ENCODE assay signal across 8 cellular contexts in the genomic region with DNA sequence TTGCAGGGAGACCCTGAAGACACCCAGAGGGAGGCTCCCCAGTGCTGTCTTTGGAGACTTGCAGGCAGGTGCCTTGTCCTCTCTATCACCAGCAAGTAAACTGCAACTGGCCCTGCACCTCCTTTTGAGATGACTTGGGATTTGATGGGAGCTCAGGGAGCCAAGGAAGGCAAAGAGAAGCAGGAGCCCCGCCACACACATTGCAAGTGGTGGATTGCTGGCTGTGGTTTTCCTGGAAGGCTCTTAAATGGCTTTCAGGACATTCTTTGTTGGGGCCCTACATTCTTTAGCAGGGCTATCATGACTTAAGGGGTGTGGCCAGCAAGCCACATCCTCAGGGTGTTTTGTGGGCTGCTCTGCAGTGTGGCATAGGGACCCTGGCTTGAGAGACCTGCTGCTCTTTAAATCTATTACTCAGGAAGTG. TPM values are rescaled to one million over a fixed set of nuclear protein-coding genes. Genes with fewer than 3 reads are reported as not detected.
DNase-seq lines count a peak whose midpoint lies in the region; ATAC-seq and TF ChIP-seq lines count a peak whose summit lies in the region.

No MANE protein-coding gene starts in this region.

- peaks cover 23% of the 10 kb centered on the region for H3K36me3 Mint-ChIP-seq in activated CD4-positive, alpha-beta T cell treated with anti-CD3 and anti-CD28 coated beads, Interleukin-2, amount 10 ng/mL, durations not matched to agents 7 days and 5 days (ENCODE audit: low read depth)
- H3K36me3 Mint-ChIP-seq in activated naive CD4-positive, alpha-beta T cell treated with anti-CD3 and anti-CD28 coated beads, Interleukin-2, amount 50 U/mL, for 24 hours: no peaks in the 10 kb centered on the region
- no peaks in the 10 kb centered on the region for H3K36me3 Mint-ChIP-seq in stimulated activated naive B cell treated with anti-CD40 and anti-IgM and Interleukin-4, amounts not matched to agents 10 μg/mL and 1 μg/mL and 100 μg/mL, for 72 hours

- peak overlapping the region; percentile 75 to 93 for H3K4ac ChIP-seq in mesenchymal stem cell (ENCODE audit: low read depth in 1 of 2, low read length in 2 of 2)

- TF ChIP-seq CTCF in right atrium auricular region (IDR thresholded peaks at IDR 0.05): no peak

- H3K23ac ChIP-seq in mesenchymal stem cell (ENCODE audit: low read length in 2 of 2): no peak overlapping the region

- peak overlapping the region; percentile 15 to 97 for H3K18ac ChIP-seq in mesenchymal stem cell (ENCODE audit: low read depth in 1 of 2, low read length in 2 of 2)

- peak overlapping the region; percentile 96 for H2BK120ac ChIP-seq in mesenchymal stem cell (ENCODE audit: low read depth, low read length)

- peaks cover 62% of the 10 kb centered on the region for H3K4me1 Mint-ChIP-seq in activated CD4-positive, alpha-beta T cell treated with anti-CD3 and anti-CD28 coated beads, Interleukin-2, amount 10 ng/mL, durations not matched to agents 7 days and 5 days
- peaks cover 37% of the 10 kb centered on the region for H3K4me1 Mint-ChIP-seq in activated naive CD4-positive, alpha-beta T cell treated with anti-CD3 and anti-CD28 coated beads, Interleukin-2, amount 50 U/mL, for 24 hours
- H3K4me1 Mint-ChIP-seq in stimulated activated naive B cell treated with anti-CD40 and anti-IgM and Interleukin-4, amounts not matched to agents 10 μg/mL and 1 μg/mL and 100 μg/mL, for 72 hours: peaks cover 15 to 18% of the 10 kb centered on the region in 2 donors

- H3K27me3 ChIP-seq in mesenchymal stem cell (ENCODE audit: control insufficient read depth in 1 of 2, insufficient read depth in 1 of 2, low read length in 2 of 2) (no peaks in the 10 kb centered on the region), right atrium auricular region (no peaks in the 10 kb centered on the region)

- H3K9me3 ChIP-seq in mesenchymal stem cell (ENCODE audit: control insufficient read depth, low read length) (peaks cover 11% of the 10 kb centered on the region), right atrium auricular region (peaks cover 0 to 7% of the 10 kb centered on the region in 2 donors)

- no peak overlapping the region for H3K9ac ChIP-seq in mesenchymal stem cell (ENCODE audit: low read length)

- H2BK12ac ChIP-seq in mesenchymal stem cell (ENCODE audit: low read length in 2 of 2): peak overlapping the region; percentile 11 to 99

- 0% methylated on average over 1 of the region's 1 CpG for WGBS in mesenchymal stem cell

- no peak overlapping the region for H2AFZ ChIP-seq in mesenchymal stem cell (ENCODE audit: low read depth, low read length)

- peaks cover 20% of the 10 kb centered on the region for H3K9me3 Mint-ChIP-seq in activated CD4-positive, alpha-beta T cell treated with anti-CD3 and anti-CD28 coated beads, Interleukin-2, amount 10 ng/mL, durations not matched to agents 7 days and 5 days
- H3K9me3 Mint-ChIP-seq in activated naive CD4-positive, alpha-beta T cell treated with anti-CD3 and anti-CD28 coated beads, Interleukin-2, amount 50 U/mL, for 24 hours: peaks cover 16% of the 10 kb centered on the region
- H3K9me3 Mint-ChIP-seq in stimulated activated naive B cell treated with anti-CD40 and anti-IgM and Interleukin-4, amounts not matched to agents 10 μg/mL and 1 μg/mL and 100 μg/mL, for 72 hours: peaks cover 2 to 12% of the 10 kb centered on the region in 2 donors

- peak overlapping the region; percentile 98 for H3K27ac ChIP-seq in mesenchymal stem cell (ENCODE audit: low read length, poor library complexity, severe bottlenecking)
- H3K27ac ChIP-seq in right atrium auricular region: no peak overlapping the region

- no peaks in the 10 kb centered on the region for H3K79me1 ChIP-seq in mesenchymal stem cell (replicated peaks; ENCODE audit: low read length, poor library complexity, severe bottlenecking)

- H3K14ac ChIP-seq in mesenchymal stem cell (ENCODE audit: low read length in 2 of 2): no peak overlapping the region

- H4K8ac ChIP-seq in mesenchymal stem cell (ENCODE audit: low read length): peak overlapping the region; percentile 90

- POLR2A ChIA-PET in activated CD4-positive, alpha-beta T cell treated with anti-CD3 and anti-CD28 coated beads, Interleukin-2, amount 10 ng/mL, durations not matched to agents 7 days and 5 days (lab: Charles Lee): interaction anchor here (0.6 kb wide), 1 partner anchor 388 kb away, joined by 3 read pairs; no protein-coding TSS in a partner anchor

- H2AK5ac ChIP-seq in mesenchymal stem cell (ENCODE audit: low read length, severe bottlenecking): peak overlapping the region; percentile 100

- peak; percentile 62 for DNase-seq in activated CD4-positive, alpha-beta T cell treated with anti-CD3 and anti-CD28 coated beads, Interleukin-2, amount 10 ng/mL, durations not matched to agents 7 days and 5 days
- no peak for DNase-seq in activated CD4-positive, alpha-beta T cell treated with anti-CD3 and anti-CD28 coated beads for 48 hours
- DNase-seq in LHCN-M2 (ENCODE audit: low read depth) (peak; percentile 98), mesenchymal stem cell (peak; percentile 93), right atrium auricular region (ENCODE audit: low spot score) (no peak), C1 segment of cervical spinal cord (lab: John Stamatoyannopoulos, UW) (no peak)
- DNase-seq in stimulated activated naive B cell treated with anti-CD40 and anti-IgM and Interleukin-4, amounts not matched to agents 10 μg/mL and 1 μg/mL and 100 μg/mL, for 72 hours: no peak

- H3K4me1 ChIP-seq in mesenchymal stem cell (ENCODE audit: control insufficient read depth, insufficient read depth, low read depth, low read length): peaks cover 4% of the 10 kb centered on the region
- no peaks in the 10 kb centered on the region for H3K4me1 ChIP-seq in right atrium auricular region

- H3K4me3 ChIP-seq in mesenchymal stem cell (ENCODE audit: insufficient read depth in 1 of 2, low read depth in 1 of 2, low read length in 2 of 2) (no peak overlapping the region), right atrium auricular region (no peak overlapping the region)

- peaks cover 5% of the 10 kb centered on the region for H3K27me3 Mint-ChIP-seq in activated CD4-positive, alpha-beta T cell treated with anti-CD3 and anti-CD28 coated beads, Interleukin-2, amount 10 ng/mL, durations not matched to agents 7 days and 5 days
- no peaks in the 10 kb centered on the region for H3K27me3 Mint-ChIP-seq in activated naive CD4-positive, alpha-beta T cell treated with anti-CD3 and anti-CD28 coated beads, Interleukin-2, amount 50 U/mL, for 24 hours
- H3K27me3 Mint-ChIP-seq in stimulated activated naive B cell treated with anti-CD40 and anti-IgM and Interleukin-4, amounts not matched to agents 10 μg/mL and 1 μg/mL and 100 μg/mL, for 72 hours: peaks cover 9 to 14% of the 10 kb centered on the region in 2 donors

- no peak overlapping the region for H2BK15ac ChIP-seq in mesenchymal stem cell (ENCODE audit: low read depth, poor library complexity, severe bottlenecking)

- H3K4me3 Mint-ChIP-seq in activated CD4-positive, alpha-beta T cell treated with anti-CD3 and anti-CD28 coated beads, Interleukin-2, amount 10 ng/mL, durations not matched to agents 7 days and 5 days: peak overlapping the region; percentile 26
- peak overlapping the region; percentile 15 for H3K4me3 Mint-ChIP-seq in activated naive CD4-positive, alpha-beta T cell treated with anti-CD3 and anti-CD28 coated beads, Interleukin-2, amount 50 U/mL, for 24 hours
- H3K4me3 Mint-ChIP-seq in stimulated activated naive B cell treated with anti-CD40 and anti-IgM and Interleukin-4, amounts not matched to agents 10 μg/mL and 1 μg/mL and 100 μg/mL, for 72 hours: no peak overlapping the region

- ATAC-seq in stimulated activated naive B cell treated with anti-CD40 and anti-IgM and Interleukin-4, amounts not matched to agents 10 μg/mL and 1 μg/mL and 100 μg/mL, for 72 hours (replicated peaks): no peak

- peak overlapping the region; percentile 78 for H4K91ac ChIP-seq in mesenchymal stem cell (ENCODE audit: low read length)

- no peaks in the 10 kb centered on the region for H3K36me3 ChIP-seq in mesenchymal stem cell (ENCODE audit: control insufficient read depth in 1 of 2, insufficient read depth in 2 of 2, low read depth in 1 of 2, low read length in 2 of 2)
- no peaks in the 10 kb centered on the region for H3K36me3 ChIP-seq in right atrium auricular region

- peak overlapping the region; percentile 67 for H2BK5ac ChIP-seq in mesenchymal stem cell (ENCODE audit: low read depth, low read length, poor library complexity, severe bottlenecking)

- CTCF ChIA-PET in activated CD4-positive, alpha-beta T cell treated with anti-CD3 and anti-CD28 coated beads, Interleukin-2, amount 10 ng/mL, durations not matched to agents 7 days and 5 days (lab: Charles Lee): interaction anchor here (1.2 kb wide), 1 partner anchor 12 kb away, joined by 3 read pairs; no protein-coding TSS in a partner anchor

- peak overlapping the region; percentile 82 for H3K27ac Mint-ChIP-seq in activated CD4-positive, alpha-beta T cell treated with anti-CD3 and anti-CD28 coated beads, Interleukin-2, amount 10 ng/mL, durations not matched to agents 7 days and 5 days
- no peak overlapping the region for H3K27ac Mint-ChIP-seq in activated naive CD4-positive, alpha-beta T cell treated with anti-CD3 and anti-CD28 coated beads, Interleukin-2, amount 50 U/mL, for 24 hours
- H3K27ac Mint-ChIP-seq in stimulated activated naive B cell treated with anti-CD40 and anti-IgM and Interleukin-4, amounts not matched to agents 10 μg/mL and 1 μg/mL and 100 μg/mL, for 72 hours: no peak overlapping the region

- H3K4me2 ChIP-seq in mesenchymal stem cell (ENCODE audit: low read length, poor library complexity, severe bottlenecking): peak overlapping the region; percentile 25

RNA-seq across cellular contexts. Expression of a gene that starts 39.9 kb away (rescaled TPM):
- 10 to 100 TPM; 28.2 to 39.8 TPM for total RNA-seq in activated CD4-positive, alpha-beta T cell treated with anti-CD3 and anti-CD28 coated beads, Interleukin-2, amount 10 ng/mL, durations not matched to agents 7 days and 5 days
- total RNA-seq in LHCN-M2 (2014; rRNA removed): 230 and 308 TPM in 2 replicates
- polyA plus RNA-seq in LHCN-M2 (2012): 222 TPM
- polyA plus RNA-seq in mesenchymal stem cell (2013, experiment 1 of 2): 117 TPM
- polyA plus RNA-seq in mesenchymal stem cell (2013, experiment 2 of 2): 117 TPM
- 100 to 1,000 TPM in 1 of 2 donors, 10 to 100 TPM in 1; 38.5 to 105 TPM for total RNA-seq in right atrium auricular region

Comparison
In these comparisons a context has a peak if more than half of its experiments do, and no peak if none do; other contexts are left out.
1. DNase-seq: peak in activated CD4-positive, alpha-beta T cell treated with anti-CD3 and anti-CD28 coated beads, Interleukin-2, amount 10 ng/mL, durations not matched to agents 7 days and 5 days (single experiment), LHCN-M2 (single experiment) and mesenchymal stem cell (single experiment); none in activated CD4-positive, alpha-beta T cell treated with anti-CD3 and anti-CD28 coated beads for 48 hours (single experiment), right atrium auricular region (single experiment), stimulated activated naive B cell treated with anti-CD40 and anti-IgM and Interleukin-4, amounts not matched to agents 10 μg/mL and 1 μg/mL and 100 μg/mL, for 72 hours (single experiment) and C1 segment of cervical spinal cord (0 of 14).
2. H3K4me3 Mint-ChIP-seq: peak in activated CD4-positive, alpha-beta T cell treated with anti-CD3 and anti-CD28 coated beads, Interleukin-2, amount 10 ng/mL, durations not matched to agents 7 days and 5 days (single experiment) and activated naive CD4-positive, alpha-beta T cell treated with anti-CD3 and anti-CD28 coated beads, Interleukin-2, amount 50 U/mL, for 24 hours (single experiment); none in stimulated activated naive B cell treated with anti-CD40 and anti-IgM and Interleukin-4, amounts not matched to agents 10 μg/mL and 1 μg/mL and 100 μg/mL, for 72 hours (0 of 2).